In genomic region chr22:46110215-46110614, GRCh38 we compare ENCODE assay signal across 1 cellular context.
A peak's percentile ranks its signal among the peaks of the same experiment; 100 is the strongest.
TF ChIP-seq lines count a peak whose summit lies in the region.

No MANE protein-coding gene starts in this region.

TF ChIP-seq in HEK293, 187 proteins besides CTCF, POLR2A, EP300 and RAD21 (continued from another document and continues in another):
- TF ChIP-seq ZNF398 (tag by site-specific recombination; IDR thresholded peaks at IDR 0.05) (no peak), ZFP3 (tag by site-specific recombination; IDR thresholded peaks at IDR 0.05; ENCODE audit: low read depth) (no peak), ZNF654 (tag by site-specific recombination; IDR thresholded peaks at IDR 0.05; ENCODE audit: low read depth) (no peak), ZNF169 (tag by site-specific recombination; IDR thresholded peaks at IDR 0.05) (no peak), ZNF621 (tag by site-specific recombination; IDR thresholded peaks at IDR 0.05) (no peak), ZNF513 (tag by site-specific recombination; IDR thresholded peaks at IDR 0.05) (no peak), ZNF501 (tag by site-specific recombination; IDR thresholded peaks at IDR 0.05) (no peak), GLIS1 (tag by site-specific recombination; IDR thresholded peaks at IDR 0.05) (peak; percentile 82), TRIM28 (IDR thresholded peaks at IDR 0.05; ENCODE audit: borderline replicate concordance, low read length) (no peak), ELK4 (IDR thresholded peaks at IDR 0.05; ENCODE audit: borderline replicate concordance, low read depth, low read length) (no peak), ZNF785 (tag by site-specific recombination; IDR thresholded peaks at IDR 0.05) (no peak), ZNF473 (tag by site-specific recombination; IDR thresholded peaks at IDR 0.05) (no peak), ZNF423 (tag by site-specific recombination; IDR thresholded peaks at IDR 0.05) (no peak), ZBTB44 (tag by site-specific recombination; IDR thresholded peaks at IDR 0.05) (no peak), ZNF791 (tag by site-specific recombination; IDR thresholded peaks at IDR 0.05) (no peak), GLI4 (tag by site-specific recombination; IDR thresholded peaks at IDR 0.05) (no peak), ZNF341 (tag by site-specific recombination; IDR thresholded peaks at IDR 0.05; ENCODE audit: low read depth) (no peak), HIC1 (tag by site-specific recombination; IDR thresholded peaks at IDR 0.05) (0 out of 2 replicates have a peak, but pooled peaks have one; percentile 36), HOXC10 (CRISPR knock-in tag; IDR thresholded peaks at IDR 0.05) (no peak), ZSCAN30 (tag by site-specific recombination; IDR thresholded peaks at IDR 0.05) (no peak), ZNF600 (tag by site-specific recombination; IDR thresholded peaks at IDR 0.05) (0 out of 2 replicates have a peak, but pooled peaks have one; percentile 9), ZIC2 (tag by site-specific recombination; IDR thresholded peaks at IDR 0.05) (peak; percentile 89), ZNF280D (tag by site-specific recombination; IDR thresholded peaks at IDR 0.05) (no peak), ZNF660 (tag by site-specific recombination; IDR thresholded peaks at IDR 0.05) (no peak), ZNF776 (tag by site-specific recombination; IDR thresholded peaks at IDR 0.05; ENCODE audit: borderline replicate concordance) (no peak), BCL11A (tag by site-specific recombination; IDR thresholded peaks at IDR 0.05; ENCODE audit: low read depth) (0 out of 2 replicates have a peak, but pooled peaks have one; percentile 31), ZNF18 (tag by site-specific recombination; IDR thresholded peaks at IDR 0.05) (no peak), ZNF792 (tag by site-specific recombination; IDR thresholded peaks at IDR 0.05) (no peak), ZNF148 (tag by site-specific recombination; IDR thresholded peaks at IDR 0.05; ENCODE audit: borderline replicate concordance) (no peak), ZNF394 (tag by site-specific recombination; IDR thresholded peaks at IDR 0.05; ENCODE audit: borderline replicate concordance) (no peak), ATF2 (tag by site-specific recombination; IDR thresholded peaks at IDR 0.05; ENCODE audit: low read depth) (no peak), ZNF843 (tag by site-specific recombination; IDR thresholded peaks at IDR 0.05) (no peak), ZNF837 (tag by site-specific recombination; IDR thresholded peaks at IDR 0.05) (no peak), ZNF707 (tag by site-specific recombination; IDR thresholded peaks at IDR 0.05) (no peak), ZNF596 (tag by site-specific recombination; IDR thresholded peaks at IDR 0.05) (no peak), EGR2 (tag by site-specific recombination; IDR thresholded peaks at IDR 0.05; ENCODE audit: low read depth) (peak; percentile 29; the same call in 1 of the 2 replicates), KLF9 (tag by site-specific recombination; IDR thresholded peaks at IDR 0.05; ENCODE audit: low read depth) (peak; percentile 72), SCRT1 (tag by site-specific recombination; IDR thresholded peaks at IDR 0.05; ENCODE audit: borderline replicate concordance) (no peak), SP3 (tag by site-specific recombination; IDR thresholded peaks at IDR 0.05) (peak; percentile 31; the same call in 1 of the 2 replicates), ZFHX2 (tag by site-specific recombination; conservative IDR thresholded peaks at IDR 0.05) (peak; percentile 34; the same call in 1 of the 2 replicates), ZNF514 (tag by site-specific recombination; IDR thresholded peaks at IDR 0.05) (no peak), ZNF560 (tag by site-specific recombination; IDR thresholded peaks at IDR 0.05; ENCODE audit: borderline replicate concordance) (no peak), ZNF530 (tag by site-specific recombination; IDR thresholded peaks at IDR 0.05; ENCODE audit: low read depth) (no peak), ZEB2 (tag by site-specific recombination; IDR thresholded peaks at IDR 0.05) (peak; percentile 71), ZSCAN16 (tag by site-specific recombination; IDR thresholded peaks at IDR 0.05) (no peak), ZNF2 (tag by site-specific recombination; IDR thresholded peaks at IDR 0.05) (no peak)
